Comparison of ENCODE assay signal across 11 cellular contexts in genomic region chr4:35952751-35953150, GRCh38.
"Had no signal": no experiment of that assay in that cellular context is flagged by ENCODE, and none has a peak within 500 bp of the region (broad histone marks: within the 10 kb centered on the region; RNA-seq: fewer than 3 reads in every experiment).

No MANE protein-coding gene starts in this region.

- FAIRE-seq: H1, H54, HepG2, K562 had no signal

- ATAC-seq: GM23338, HCT116, HepG2, K562 had no signal

- H3K4me1 Mint-ChIP-seq: GM23338 had no signal

- H3K27ac Mint-ChIP-seq: GM23338, H9, HFFc6 had no signal

- H3K4me3 ChIP-seq: GM23338, K562 had no signal

- H3K4me3 Mint-ChIP-seq: GM23338, H9, HFFc6 had no signal

- H3K27ac ChIP-seq: HL-60 had no signal

- DNase-seq: H9, HFFc6, IMR-90, KG1 had no signal
